Comparison of ENCODE assay signal across 6 cellular contexts in genomic region chr9:82104252-82104651, GRCh38.
"Had no signal": no experiment of that assay in that cellular context is flagged by ENCODE, and none has a peak within 500 bp of the region (broad histone marks: within the 10 kb centered on the region; RNA-seq: fewer than 3 reads in every experiment).

No MANE protein-coding gene starts in this region.

- H3K4me3 Mint-ChIP-seq: GM23338, H9, IgD-negative memory B cell had no signal

- DNase-seq: H9, HCEC 1CT had no signal

- H3K4me1 Mint-ChIP-seq: IgD-negative memory B cell had no signal

- ATAC-seq: GM23338, HepG2 had no signal

- H3K27me3 Mint-ChIP-seq: IgD-negative memory B cell had no signal

- H3K27ac Mint-ChIP-seq: GM23338, H9, IgD-negative memory B cell had no signal

- H3K4me3 ChIP-seq: GM23338 had no signal

- H3K4me2 ChIP-seq: GM23338 had no signal

- H2AFZ ChIP-seq: GM23338 had no signal

- H3K27ac ChIP-seq: HL-60 had no signal
